ENCODE assay signal across 8 cellular contexts in the genomic region with DNA sequence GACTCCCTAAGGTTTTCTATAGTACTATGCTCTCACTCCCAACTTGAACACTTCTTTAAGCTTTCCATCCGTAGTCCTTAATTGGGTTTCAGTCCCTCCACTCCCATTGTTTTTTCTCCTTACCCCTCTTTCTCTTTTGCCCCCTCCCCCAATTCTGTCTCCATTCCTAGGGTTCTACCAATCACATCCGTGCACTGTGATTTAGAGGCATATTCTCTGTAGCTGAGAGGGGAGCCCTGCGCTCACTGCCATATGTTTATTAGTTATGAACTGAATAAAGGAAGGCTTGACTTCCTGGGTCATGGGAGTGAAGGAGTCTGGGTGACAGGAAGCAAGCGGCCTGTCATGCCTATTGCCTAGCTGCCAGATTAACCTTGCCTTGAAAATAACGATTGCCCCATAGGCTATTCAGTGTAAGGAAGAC. TPM values are rescaled to one million over a fixed set of nuclear protein-coding genes. Genes with fewer than 3 reads are reported as not detected.
DNase-seq lines count a peak whose midpoint lies in the region; ATAC-seq and TF ChIP-seq lines count a peak whose summit lies in the region.

No MANE protein-coding gene starts in this region.

- H3K4me1 ChIP-seq in ovary (ENCODE audit: insufficient read depth), result no peaks in the 10 kb centered on the region

- no peaks in the 10 kb centered on the region for H3K9me3 Mint-ChIP-seq in activated naive CD4-positive, alpha-beta T cell treated with anti-CD3 and anti-CD28 coated beads, Interleukin-2, amount 10 ng/mL, durations not matched to agents 7 days and 5 days

- ATAC-seq in GM18868 (IDR thresholded peaks at IDR 0.05; ENCODE audit: unreplicated experiment), result peak; percentile 59
- peak; percentile 66 for ATAC-seq in HG03432 (IDR thresholded peaks at IDR 0.05; ENCODE audit: unreplicated experiment)

- CTCF ChIA-PET in activated naive CD4-positive, alpha-beta T cell treated with anti-CD3 and anti-CD28 coated beads, Interleukin-2, amount 10 ng/mL, durations not matched to agents 7 days and 5 days (lab: Charles Lee), result interaction anchor here (1.0 kb wide), 1 partner anchor 42 kb away, joined by 3 read pairs; no protein-coding TSS in a partner anchor

- peak overlapping the region; percentile 100 for H3K27ac Mint-ChIP-seq in activated naive CD4-positive, alpha-beta T cell treated with anti-CD3 and anti-CD28 coated beads, Interleukin-2, amount 10 ng/mL, durations not matched to agents 7 days and 5 days

- H3K27me3 Mint-ChIP-seq in activated naive CD4-positive, alpha-beta T cell treated with anti-CD3 and anti-CD28 coated beads, Interleukin-2, amount 10 ng/mL, durations not matched to agents 7 days and 5 days, result no peaks in the 10 kb centered on the region

- intact Hi-C loops in head of caudate nucleus (cut with DNase I) (no loop called here), ovary (cut with DNase I) (no loop called here)

- no peak for TF ChIP-seq POLR2A in ovary (IDR thresholded peaks at IDR 0.05)

- H3K27ac ChIP-seq in ovary, result peak overlapping the region; percentile 47 to 69

- TF ChIP-seq EP300 in ovary (IDR thresholded peaks at IDR 0.05), result no peak

- no peaks in the 10 kb centered on the region for H3K9me3 ChIP-seq in ovary

- DNase-seq in Ammon's horn (ENCODE audit: low spot score), result peak; percentile 18
- DNase-seq in NOMO-1 treated with DMSO at 0.1 percent for 48 hours (lab: John Stamatoyannopoulos, UW; ENCODE audit: unreplicated experiment), result peak; percentile 19
- DNase-seq in activated naive CD4-positive, alpha-beta T cell treated with anti-CD3 and anti-CD28 coated beads, Interleukin-2, amount 10 ng/mL, durations not matched to agents 7 days and 5 days, result peak; percentile 54
- DNase-seq in head of caudate nucleus, result peak in 29 of 42 donors; percentile 5 to 63 (median 26)
- DNase-seq in ovary, result no peak
- no peak for DNase-seq in dedifferentiated amniotic fluid mesenchymal stem cell (ENCODE audit: extremely low spot score)

- H3K27me3 ChIP-seq in ovary, result no peaks in the 10 kb centered on the region

- peak overlapping the region; percentile 96 for H3K4me3 Mint-ChIP-seq in activated naive CD4-positive, alpha-beta T cell treated with anti-CD3 and anti-CD28 coated beads, Interleukin-2, amount 10 ng/mL, durations not matched to agents 7 days and 5 days

- H3K4me3 ChIP-seq in ovary, result peak overlapping the region; percentile 57

- peaks cover 17% of the 10 kb centered on the region for H3K4me1 Mint-ChIP-seq in activated naive CD4-positive, alpha-beta T cell treated with anti-CD3 and anti-CD28 coated beads, Interleukin-2, amount 10 ng/mL, durations not matched to agents 7 days and 5 days

- no peak for TF ChIP-seq CTCF in ovary (IDR thresholded peaks at IDR 0.05)

- 22 to 25% (median 24%) methylated on average over 5 of the region's 5 CpGs for WGBS in ovary, 3 donors

- H3K36me3 Mint-ChIP-seq in activated naive CD4-positive, alpha-beta T cell treated with anti-CD3 and anti-CD28 coated beads, Interleukin-2, amount 10 ng/mL, durations not matched to agents 7 days and 5 days, result peaks cover 13% of the 10 kb centered on the region

- no peaks in the 10 kb centered on the region for H3K36me3 ChIP-seq in ovary

RNA-seq across cellular contexts. Expression of a gene that starts 0.5 kb away (rescaled TPM):
- 10 to 100 TPM; 11.8 to 22.9 (median 20.6) TPM for total RNA-seq in ovary
- polyA plus RNA-seq in ovary, result 10 to 100 TPM; 18.4 to 46.9 TPM

RNA-seq across cellular contexts. Expression of a gene that starts 25.5 kb away (rescaled TPM):
- total RNA-seq in ovary, result 10 to 100 TPM; 11.4 to 28.0 (median 15.5) TPM
- polyA plus RNA-seq in ovary, result 10 to 100 TPM; 12.4 to 31.6 TPM

RNA-seq across cellular contexts. Expression of a gene that starts 43.6 kb away (rescaled TPM):
- total RNA-seq in ovary, result 10 to 100 TPM; 36.1 to 64.9 (median 47.6) TPM
- polyA plus RNA-seq in ovary, result 10 to 100 TPM; 26.2 to 67.8 TPM

Comparison
In these comparisons a context has a peak if more than half of its experiments do, and no peak if none do; other contexts are left out.
1. DNase-seq: peak in Ammon's horn (single experiment), NOMO-1 treated with DMSO at 0.1 percent for 48 hours (single experiment), activated naive CD4-positive, alpha-beta T cell treated with anti-CD3 and anti-CD28 coated beads, Interleukin-2, amount 10 ng/mL, durations not matched to agents 7 days and 5 days (single experiment) and head of caudate nucleus (29 of 42); none in ovary (0 of 5) and dedifferentiated amniotic fluid mesenchymal stem cell (single experiment).